In the genomic region with DNA sequence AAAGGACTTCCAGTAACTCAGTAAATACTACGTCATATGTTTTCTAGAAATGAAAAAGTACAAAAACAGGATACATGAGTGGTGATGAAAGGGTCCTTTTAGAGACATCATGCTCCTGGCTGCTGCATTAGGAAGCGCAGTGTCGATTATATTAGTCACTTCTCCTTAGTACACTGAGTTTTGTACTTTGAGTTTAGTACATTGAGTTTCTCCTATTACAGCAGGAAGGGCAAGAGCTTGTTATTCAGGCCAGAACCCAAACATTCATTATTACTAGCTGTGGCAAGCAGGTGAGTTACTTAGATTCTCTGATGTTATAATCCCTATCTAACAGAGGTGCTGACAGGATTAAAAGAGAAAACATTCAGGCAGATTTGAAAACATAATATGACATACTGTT, we compare ENCODE assay signal across 27 cellular contexts. TPM values are rescaled to one million over a fixed set of nuclear protein-coding genes. Genes with fewer than 3 reads are reported as not detected.
A peak's percentile ranks its signal among the peaks of the same experiment; 100 is the strongest.
DNase-seq lines count a peak whose midpoint lies in the region; ATAC-seq and TF ChIP-seq lines count a peak whose summit lies in the region.
"Had no signal": no experiment of that assay in that cellular context is flagged by ENCODE, and none has a peak within 500 bp of the region (broad histone marks: within the 10 kb centered on the region; RNA-seq: fewer than 3 reads in every experiment).

No MANE protein-coding gene starts in this region.

- H3K4me3 ChIP-seq in heart left ventricle = no peak overlapping the region
- H3K4me3 ChIP-seq in liver (ENCODE audit: low read depth in 1 of 3, low read length in 3 of 3) = no peak overlapping the region
- H3K4me3 ChIP-seq in transverse colon = no peak overlapping the region
- H3K4me3 ChIP-seq in SJCRH30 = no peak overlapping the region
- H3K4me3 ChIP-seq: neural progenitor cell, thoracic aorta had no signal

- no peaks in the 10 kb centered on the region for H3K9me3 ChIP-seq in heart left ventricle
- no peaks in the 10 kb centered on the region for H3K9me3 ChIP-seq in liver (ENCODE audit: control insufficient read depth in 4 of 4, low read length in 3 of 4)
- no peaks in the 10 kb centered on the region for H3K9me3 ChIP-seq in transverse colon
- H3K9me3 ChIP-seq in SJCRH30 (replicated peaks) = no peaks in the 10 kb centered on the region
- H3K9me3 ChIP-seq: thoracic aorta had no signal

- no peak for TF ChIP-seq RAD21 in liver (IDR thresholded peaks at IDR 0.05)

- ATAC-seq in heart left ventricle = peak; percentile 44 to 83 (median 70)
- no peak for ATAC-seq in HG02642 (IDR thresholded peaks at IDR 0.05; ENCODE audit: poor library complexity, unreplicated experiment)
- ATAC-seq: stimulated activated naive CD8-positive, alpha-beta T cell treated with anti-CD3 and anti-CD28 coated beads, Interleukin-15, Interleukin-2, amounts not matched to agents 100 U/mL and 50 U/mL, for 24 hours had no signal

- H3K36me3 ChIP-seq in heart left ventricle = peaks cover 0 to 23% (median 0%) of the 10 kb centered on the region in 9 donors
- no peaks in the 10 kb centered on the region for H3K36me3 ChIP-seq in liver (ENCODE audit: control insufficient read depth in 4 of 4, insufficient read depth in 3 of 4, low read depth in 1 of 4, low read length in 3 of 4)
- no peaks in the 10 kb centered on the region for H3K36me3 ChIP-seq in transverse colon
- H3K36me3 ChIP-seq in SJCRH30 = no peaks in the 10 kb centered on the region
- H3K36me3 ChIP-seq: neural progenitor cell, thoracic aorta had no signal

- H3K27ac ChIP-seq in heart left ventricle = peak overlapping the region in 3 of 12 donors; percentile 39 to 53 (median 47)
- H3K27ac ChIP-seq in liver (ENCODE audit: low read depth in 1 of 2, low read length in 2 of 2) = no peak overlapping the region
- H3K27ac ChIP-seq in transverse colon = no peak overlapping the region
- H3K27ac ChIP-seq in SJCRH30 = no peak overlapping the region
- H3K27ac ChIP-seq: KMS-11, neural progenitor cell, thoracic aorta had no signal

- no peaks in the 10 kb centered on the region for H3K27me3 ChIP-seq in heart left ventricle
- H3K27me3 ChIP-seq in liver (ENCODE audit: control insufficient read depth in 4 of 4, insufficient read depth in 4 of 4, low read length in 3 of 4) = no peaks in the 10 kb centered on the region
- no peaks in the 10 kb centered on the region for H3K27me3 ChIP-seq in transverse colon
- no peaks in the 10 kb centered on the region for H3K27me3 ChIP-seq in SJCRH30
- H3K27me3 ChIP-seq: neural progenitor cell had no signal

- H3K9ac ChIP-seq in liver (ENCODE audit: low read depth in 1 of 2, low read length in 2 of 2) = no peak overlapping the region
- H3K9ac ChIP-seq: KMS-11, neural progenitor cell had no signal

- TF ChIP-seq POLR2A in heart left ventricle (IDR thresholded peaks at IDR 0.05) (peak in 1 of 2 donors; percentile 19), transverse colon (IDR thresholded peaks at IDR 0.05) (no peak)

- 55 to 64% (median 61%) methylated on average over 3 of the region's 3 CpGs for WGBS in heart left ventricle, 4 donors
- 57% methylated on average over 3 of the region's 3 CpGs for WGBS in liver
- 84 to 90% methylated on average over 3 of the region's 3 CpGs for WGBS in transverse colon (ENCODE audit: low coverage in 1 of 2), 2 donors

- in situ Hi-C loops in transverse colon (cut with MboI; ENCODE audit: low pct_ligation_motif_present in 1 of 4, low pct_unique_long_range_greater_than_20kb in 1 of 4, low sequenced_read_pairs in 3 of 4) = no loop called here

- H3K4me1 ChIP-seq in heart left ventricle (no peaks in the 10 kb centered on the region), liver (ENCODE audit: control insufficient read depth in 4 of 4, insufficient read depth in 4 of 4, low read length in 3 of 4) (peaks cover 0 to 3% (median 0%) of the 10 kb centered on the region in 4 donors), transverse colon (no peaks in the 10 kb centered on the region), SJCRH30 (no peaks in the 10 kb centered on the region)
- H3K4me1 ChIP-seq: neural progenitor cell had no signal

- TF ChIP-seq CTCF in heart left ventricle (IDR thresholded peaks at IDR 0.05) (no peak), liver (IDR thresholded peaks at IDR 0.05; ENCODE audit: low read depth, low read length, missing input control) (peak; percentile 8), transverse colon (IDR thresholded peaks at IDR 0.05) (no peak)

- DNase-seq in heart left ventricle (no peak), cardiac septum (ENCODE audit: low spot score) (no peak), fibroblast of gingiva (ENCODE audit: low read depth) (peak; percentile 25), transverse colon (no peak), SJCRH30 (no peak), GF-D8 (lab: John Stamatoyannopoulos, UW) (no peak)
- DNase-seq: activated CD4-positive, alpha-beta T cell treated with anti-CD3 and anti-CD28 coated beads for 4 hours; activated gamma-delta T cell treated with Interleukin-2 at 50 U/mL for 16 hours; activated T-cell treated with anti-CD3 and anti-CD28 coated beads, Interleukin-2, amount 50 U/mL, for 24 hours; CD4-positive, CD25-positive, alpha-beta regulatory T cell; effector memory CD4-positive, alpha-beta T cell; EL; erythroblast; kidney glomerular epithelial cell; mesendoderm; NCI-H446 treated with DMSO at 0.1 percent for 48 hours; posterior cingulate gyrus; stimulated activated naive CD8-positive, alpha-beta T cell treated with anti-CD3 and anti-CD28 coated beads, Interleukin-15, Interleukin-2, amounts not matched to agents 100 U/mL and 50 U/mL, for 24 hours had no signal

- intact Hi-C loops in heart left ventricle (cut with DNase I) (no loop called here), cardiac septum (cut with DNase I) (no loop called here), transverse colon (cut with DNase I; ENCODE audit: low total_unique reads) (no loop called here)

- peak; percentile 14 for TF ChIP-seq EP300 in transverse colon (IDR thresholded peaks at IDR 0.05; ENCODE audit: low read depth)

TF ChIP-seq in liver, 16 proteins besides CTCF, POLR2A, EP300 and RAD21:
- TF ChIP-seq SP1 (IDR thresholded peaks at IDR 0.05) = peak; percentile 38
- peak in 1 of 2 donors; percentile 35 for TF ChIP-seq HNF4A (conservative IDR thresholded peaks at IDR 0.05)
- no peak for TF ChIP-seq FOXA1 (IDR thresholded peaks at IDR 0.05)

RNA-seq across cellular contexts. Expression of gene RPGR, which starts 21.3 kb away (rescaled TPM):
- total RNA-seq in heart left ventricle (10 to 100 TPM in 1 of 9 donors, 1 to 10 TPM in 8; 4.1 to 10.5 (median 6.8) TPM), cardiac septum (7.6 TPM), liver (1 to 10 TPM; 3.8 to 7.2 TPM), transverse colon (10 to 100 TPM; 11.9 to 33.3 (median 23.7) TPM)
- polyA plus RNA-seq in heart left ventricle (10 to 100 TPM in 1 of 2 donors, 1 to 10 TPM in 1; 9.1 to 13.0 TPM), liver (1 to 10 TPM; 1.7 to 3.2 TPM)
- 8.4 and 9.8 TPM in 2 replicates for total RNA-seq in SJCRH30 (2014; rRNA removed; shearing (Covaris generic))

RNA-seq across cellular contexts. Expression of gene OTC, which starts 46.4 kb away (rescaled TPM):
- not detected for total RNA-seq in heart left ventricle
- under 1 TPM in 1 of 2 donors, not detected in 1; 0.08 TPM for polyA plus RNA-seq in heart left ventricle
- not detected for total RNA-seq in cardiac septum
- 10 to 100 TPM; 46.3 to 67.9 TPM for total RNA-seq in liver
- polyA plus RNA-seq in liver = 10 to 100 TPM; 41.5 to 72.1 TPM
- total RNA-seq in transverse colon = 1 to 10 TPM in 1 of 4 donors, under 1 TPM in 1, not detected in 2; 0.95 to 1.4 TPM
- total RNA-seq in SJCRH30 (2014; rRNA removed; shearing (Covaris generic)) = not detected in 2 replicates
- total RNA-seq: A172; activated CD8-positive, alpha-beta memory T cell treated with anti-CD3 and anti-CD28 coated beads for 36 hours; CD4-positive, CD25-positive, alpha-beta regulatory T cell; skeletal muscle tissue; T-helper 2 cell treated with Interferon-gamma antibody and Interleukin-4, amounts not matched to agents 100 ng/mL and 5 ng/mL, for 36 hours had no signal
- polyA plus RNA-seq: CD4-positive, CD25-positive, alpha-beta regulatory T cell had no signal

Comparison
In these comparisons a context has a peak if more than half of its experiments do, and no peak if none do; other contexts are left out.
1. RNA of gene OTC, which starts 46.4 kb away (total RNA-seq): 46.3 to 67.9 TPM in liver; 0.95 to 1.4 TPM in transverse colon, not detected in heart left ventricle, not detected in cardiac septum (single experiment) and not detected in SJCRH30; every median in the first group is over 10 times any median in the second.